1 cellular context compared by ENCODE assay signal in the genomic region with DNA sequence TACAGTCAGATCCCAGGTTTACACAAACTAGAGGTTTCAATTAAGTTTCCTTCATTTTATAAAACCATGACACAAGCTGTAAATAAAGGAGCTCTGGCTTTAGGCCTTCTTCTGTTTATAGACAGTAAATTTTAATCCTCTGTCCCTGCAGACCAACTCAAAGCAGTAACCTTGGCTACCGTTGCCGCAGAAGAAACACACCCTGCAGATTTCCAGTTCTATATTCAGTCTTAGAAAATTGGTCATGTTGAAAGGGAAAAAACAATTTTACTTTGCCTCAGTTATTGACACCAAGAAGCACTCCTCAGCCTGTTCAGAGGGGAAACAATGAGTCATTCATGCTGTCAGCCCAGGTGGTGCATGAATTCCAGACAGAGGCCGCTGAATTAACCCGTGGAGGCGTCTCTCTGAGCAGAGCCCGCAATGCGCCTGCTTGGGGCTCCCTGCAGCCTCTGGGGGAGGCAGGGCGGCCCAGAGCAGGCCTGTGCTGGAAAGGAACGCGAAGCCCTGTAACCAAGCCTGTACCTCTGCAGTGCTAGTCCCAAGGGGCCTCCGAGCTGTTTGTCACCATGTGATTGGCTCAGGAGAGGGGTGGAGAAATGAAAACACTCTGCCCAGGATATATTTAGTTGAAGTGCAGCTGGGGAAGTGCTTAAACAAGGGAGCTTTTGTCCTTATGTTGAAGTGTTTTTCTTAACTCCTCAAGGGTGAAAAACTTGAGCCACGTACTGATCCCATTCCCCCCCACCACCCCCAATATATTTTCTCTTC.
TF ChIP-seq lines count a peak whose summit lies in the region.

No MANE protein-coding gene starts in this region.

TF ChIP-seq in HEK293, 187 proteins besides CTCF, POLR2A, EP300 and RAD21 (continued from another document and continues in another):
- TF ChIP-seq, protein P1, sequence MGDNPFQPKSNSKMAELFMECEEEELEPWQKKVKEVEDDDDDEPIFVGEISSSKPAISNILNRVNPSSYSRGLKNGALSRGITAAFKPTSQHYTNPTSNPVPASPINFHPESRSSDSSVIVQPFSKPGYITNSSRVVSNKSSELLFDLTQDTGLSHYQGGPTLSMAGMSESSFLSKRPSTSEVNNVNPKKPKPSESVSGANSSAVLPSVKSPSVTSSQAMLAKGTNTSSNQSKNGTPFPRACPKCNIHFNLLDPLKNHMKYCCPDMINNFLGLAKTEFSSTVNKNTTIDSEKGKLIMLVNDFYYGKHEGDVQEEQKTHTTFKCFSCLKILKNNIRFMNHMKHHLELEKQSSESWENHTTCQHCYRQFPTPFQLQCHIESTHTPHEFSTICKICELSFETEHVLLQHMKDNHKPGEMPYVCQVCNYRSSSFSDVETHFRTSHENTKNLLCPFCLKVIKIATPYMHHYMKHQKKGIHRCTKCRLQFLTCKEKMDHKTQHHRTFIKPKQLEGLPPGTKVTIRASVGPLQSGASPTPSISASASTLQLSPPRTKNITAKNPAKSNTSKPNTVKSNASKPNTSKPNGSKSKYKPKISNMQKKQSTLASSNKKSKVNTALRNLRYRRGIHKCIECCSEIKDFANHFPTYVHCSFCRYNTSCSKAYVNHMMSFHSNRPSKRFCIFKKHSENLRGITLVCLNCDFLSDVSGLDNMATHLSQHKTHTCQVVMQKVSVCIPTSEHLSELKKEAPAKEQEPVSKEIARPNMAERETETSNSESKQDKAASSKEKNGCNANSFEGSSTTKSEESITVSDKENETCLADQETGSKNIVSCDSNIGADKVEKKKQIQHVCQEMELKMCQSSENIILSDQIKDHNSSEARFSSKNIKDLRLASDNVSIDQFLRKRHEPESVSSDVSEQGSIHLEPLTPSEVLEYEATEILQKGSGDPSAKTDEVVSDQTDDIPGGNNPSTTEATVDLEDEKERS (tag by site-specific recombination; IDR thresholded peaks at IDR 0.05) = no peak
- TF ChIP-seq ZNF394 (tag by site-specific recombination; IDR thresholded peaks at IDR 0.05; ENCODE audit: borderline replicate concordance) (peak; percentile 45; the same call in 1 of the 2 replicates), TRIM28 (IDR thresholded peaks at IDR 0.05; ENCODE audit: borderline replicate concordance, low read length) (peak; percentile 91), ZNF785 (tag by site-specific recombination; IDR thresholded peaks at IDR 0.05) (no peak), FEZF1 (tag by site-specific recombination; IDR thresholded peaks at IDR 0.05) (peak; percentile 46; the same call in 1 of the 2 replicates), ZNF112 (tag by site-specific recombination; IDR thresholded peaks at IDR 0.05) (no peak), KLF10 (tag by site-specific recombination; IDR thresholded peaks at IDR 0.05) (peak; percentile 95), ZNF175 (tag by site-specific recombination; IDR thresholded peaks at IDR 0.05) (no peak), ZNF843 (tag by site-specific recombination; IDR thresholded peaks at IDR 0.05) (peak; percentile 62; the same call in 1 of the 2 replicates), ZNF664 (tag by site-specific recombination; IDR thresholded peaks at IDR 0.05) (peak; percentile 79), ZNF10 (tag by site-specific recombination; IDR thresholded peaks at IDR 0.05) (peak; percentile 63; the same call in 1 of the 2 replicates), ZNF76 (tag by site-specific recombination; IDR thresholded peaks at IDR 0.05; ENCODE audit: borderline replicate concordance, low read depth) (peak; percentile 48; the same call in 1 of the 2 replicates), ZIC2 (tag by site-specific recombination; IDR thresholded peaks at IDR 0.05) (peak; percentile 80), ZNF335 (tag by site-specific recombination; conservative IDR thresholded peaks at IDR 0.05) (peak; percentile 80), ZNF501 (tag by site-specific recombination; IDR thresholded peaks at IDR 0.05) (peak; percentile 43; the same call in 1 of the 2 replicates), ZNF248 (tag by site-specific recombination; IDR thresholded peaks at IDR 0.05) (no peak), ZNF132 (tag by site-specific recombination; IDR thresholded peaks at IDR 0.05; ENCODE audit: borderline replicate concordance) (no peak), ZNF629 (tag by site-specific recombination; IDR thresholded peaks at IDR 0.05) (peak; percentile 82), ZNF155 (tag by site-specific recombination; IDR thresholded peaks at IDR 0.05) (no peak), ZNF426 (tag by site-specific recombination; IDR thresholded peaks at IDR 0.05) (no peak), ZXDB (tag by site-specific recombination; IDR thresholded peaks at IDR 0.05) (peak; percentile 92), ZNF404 (tag by site-specific recombination; IDR thresholded peaks at IDR 0.05) (no peak), ZNF138 (tag by site-specific recombination; IDR thresholded peaks at IDR 0.05; ENCODE audit: borderline replicate concordance) (no peak), ZNF366 (tag by site-specific recombination; conservative IDR thresholded peaks at IDR 0.05) (peak; percentile 61; the same call in 1 of the 2 replicates), ZNF624 (tag by site-specific recombination; IDR thresholded peaks at IDR 0.05) (no peak), ZBTB20 (tag by site-specific recombination; IDR thresholded peaks at IDR 0.05) (peak; percentile 63; the same call in 1 of the 2 replicates), ZNF473 (tag by site-specific recombination; IDR thresholded peaks at IDR 0.05) (no peak), ZFHX2 (tag by site-specific recombination; conservative IDR thresholded peaks at IDR 0.05) (0 out of 2 replicates have a peak, but pooled peaks have one; percentile 15), HOXA7 (CRISPR knock-in tag; IDR thresholded peaks at IDR 0.05; ENCODE audit: borderline replicate concordance) (no peak)
- TF ChIP-seq, protein P2, sequence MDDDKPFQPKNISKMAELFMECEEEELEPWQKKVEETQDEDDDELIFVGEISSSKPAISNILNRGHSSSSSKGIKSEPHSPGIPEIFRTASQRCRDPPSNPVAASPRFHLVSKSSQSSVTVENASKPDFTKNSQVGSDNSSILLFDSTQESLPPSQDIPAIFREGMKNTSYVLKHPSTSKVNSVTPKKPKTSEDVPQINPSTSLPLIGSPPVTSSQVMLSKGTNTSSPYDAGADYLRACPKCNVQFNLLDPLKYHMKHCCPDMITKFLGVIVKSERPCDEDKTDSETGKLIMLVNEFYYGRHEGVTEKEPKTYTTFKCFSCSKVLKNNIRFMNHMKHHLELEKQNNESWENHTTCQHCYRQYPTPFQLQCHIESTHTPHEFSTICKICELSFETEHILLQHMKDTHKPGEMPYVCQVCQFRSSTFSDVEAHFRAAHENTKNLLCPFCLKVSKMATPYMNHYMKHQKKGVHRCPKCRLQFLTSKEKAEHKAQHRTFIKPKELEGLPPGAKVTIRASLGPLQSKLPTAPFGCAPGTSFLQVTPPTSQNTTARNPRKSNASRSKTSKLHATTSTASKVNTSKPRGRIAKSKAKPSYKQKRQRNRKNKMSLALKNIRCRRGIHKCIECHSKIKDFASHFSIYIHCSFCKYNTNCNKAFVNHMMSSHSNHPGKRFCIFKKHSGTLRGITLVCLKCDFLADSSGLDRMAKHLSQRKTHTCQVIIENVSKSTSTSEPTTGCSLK (tag by site-specific recombination; IDR thresholded peaks at IDR 0.05) = no peak
- TF ChIP-seq, protein P3, sequence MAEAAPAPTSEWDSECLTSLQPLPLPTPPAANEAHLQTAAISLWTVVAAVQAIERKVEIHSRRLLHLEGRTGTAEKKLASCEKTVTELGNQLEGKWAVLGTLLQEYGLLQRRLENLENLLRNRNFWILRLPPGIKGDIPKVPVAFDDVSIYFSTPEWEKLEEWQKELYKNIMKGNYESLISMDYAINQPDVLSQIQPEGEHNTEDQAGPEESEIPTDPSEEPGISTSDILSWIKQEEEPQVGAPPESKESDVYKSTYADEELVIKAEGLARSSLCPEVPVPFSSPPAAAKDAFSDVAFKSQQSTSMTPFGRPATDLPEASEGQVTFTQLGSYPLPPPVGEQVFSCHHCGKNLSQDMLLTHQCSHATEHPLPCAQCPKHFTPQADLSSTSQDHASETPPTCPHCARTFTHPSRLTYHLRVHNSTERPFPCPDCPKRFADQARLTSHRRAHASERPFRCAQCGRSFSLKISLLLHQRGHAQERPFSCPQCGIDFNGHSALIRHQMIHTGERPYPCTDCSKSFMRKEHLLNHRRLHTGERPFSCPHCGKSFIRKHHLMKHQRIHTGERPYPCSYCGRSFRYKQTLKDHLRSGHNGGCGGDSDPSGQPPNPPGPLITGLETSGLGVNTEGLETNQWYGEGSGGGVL (tag by site-specific recombination; IDR thresholded peaks at IDR 0.05) = no peak
- TF ChIP-seq, protein P4, sequence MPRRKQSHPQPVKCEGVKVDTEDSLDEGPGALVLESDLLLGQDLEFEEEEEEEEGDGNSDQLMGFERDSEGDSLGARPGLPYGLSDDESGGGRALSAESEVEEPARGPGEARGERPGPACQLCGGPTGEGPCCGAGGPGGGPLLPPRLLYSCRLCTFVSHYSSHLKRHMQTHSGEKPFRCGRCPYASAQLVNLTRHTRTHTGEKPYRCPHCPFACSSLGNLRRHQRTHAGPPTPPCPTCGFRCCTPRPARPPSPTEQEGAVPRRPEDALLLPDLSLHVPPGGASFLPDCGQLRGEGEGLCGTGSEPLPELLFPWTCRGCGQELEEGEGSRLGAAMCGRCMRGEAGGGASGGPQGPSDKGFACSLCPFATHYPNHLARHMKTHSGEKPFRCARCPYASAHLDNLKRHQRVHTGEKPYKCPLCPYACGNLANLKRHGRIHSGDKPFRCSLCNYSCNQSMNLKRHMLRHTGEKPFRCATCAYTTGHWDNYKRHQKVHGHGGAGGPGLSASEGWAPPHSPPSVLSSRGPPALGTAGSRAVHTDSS (tag by site-specific recombination; IDR thresholded peaks at IDR 0.05) = no peak
- TF ChIP-seq, protein P5, sequence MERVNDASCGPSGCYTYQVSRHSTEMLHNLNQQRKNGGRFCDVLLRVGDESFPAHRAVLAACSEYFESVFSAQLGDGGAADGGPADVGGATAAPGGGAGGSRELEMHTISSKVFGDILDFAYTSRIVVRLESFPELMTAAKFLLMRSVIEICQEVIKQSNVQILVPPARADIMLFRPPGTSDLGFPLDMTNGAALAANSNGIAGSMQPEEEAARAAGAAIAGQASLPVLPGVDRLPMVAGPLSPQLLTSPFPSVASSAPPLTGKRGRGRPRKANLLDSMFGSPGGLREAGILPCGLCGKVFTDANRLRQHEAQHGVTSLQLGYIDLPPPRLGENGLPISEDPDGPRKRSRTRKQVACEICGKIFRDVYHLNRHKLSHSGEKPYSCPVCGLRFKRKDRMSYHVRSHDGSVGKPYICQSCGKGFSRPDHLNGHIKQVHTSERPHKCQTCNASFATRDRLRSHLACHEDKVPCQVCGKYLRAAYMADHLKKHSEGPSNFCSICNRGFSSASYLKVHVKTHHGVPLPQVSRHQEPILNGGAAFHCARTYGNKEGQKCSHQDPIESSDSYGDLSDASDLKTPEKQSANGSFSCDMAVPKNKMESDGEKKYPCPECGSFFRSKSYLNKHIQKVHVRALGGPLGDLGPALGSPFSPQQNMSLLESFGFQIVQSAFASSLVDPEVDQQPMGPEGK (tag by site-specific recombination; IDR thresholded peaks at IDR 0.05) = peak; percentile 93
- TF ChIP-seq, protein P6, sequence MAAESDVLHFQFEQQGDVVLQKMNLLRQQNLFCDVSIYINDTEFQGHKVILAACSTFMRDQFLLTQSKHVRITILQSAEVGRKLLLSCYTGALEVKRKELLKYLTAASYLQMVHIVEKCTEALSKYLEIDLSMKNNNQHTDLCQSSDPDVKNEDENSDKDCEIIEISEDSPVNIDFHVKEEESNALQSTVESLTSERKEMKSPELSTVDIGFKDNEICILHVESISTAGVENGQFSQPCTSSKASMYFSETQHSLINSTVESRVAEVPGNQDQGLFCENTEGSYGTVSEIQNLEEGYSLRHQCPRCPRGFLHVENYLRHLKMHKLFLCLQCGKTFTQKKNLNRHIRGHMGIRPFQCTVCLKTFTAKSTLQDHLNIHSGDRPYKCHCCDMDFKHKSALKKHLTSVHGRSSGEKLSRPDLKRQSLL (tag by site-specific recombination; IDR thresholded peaks at IDR 0.05) = peak; percentile 38; the same call in 1 of the 2 replicates
- TF ChIP-seq, protein P7, sequence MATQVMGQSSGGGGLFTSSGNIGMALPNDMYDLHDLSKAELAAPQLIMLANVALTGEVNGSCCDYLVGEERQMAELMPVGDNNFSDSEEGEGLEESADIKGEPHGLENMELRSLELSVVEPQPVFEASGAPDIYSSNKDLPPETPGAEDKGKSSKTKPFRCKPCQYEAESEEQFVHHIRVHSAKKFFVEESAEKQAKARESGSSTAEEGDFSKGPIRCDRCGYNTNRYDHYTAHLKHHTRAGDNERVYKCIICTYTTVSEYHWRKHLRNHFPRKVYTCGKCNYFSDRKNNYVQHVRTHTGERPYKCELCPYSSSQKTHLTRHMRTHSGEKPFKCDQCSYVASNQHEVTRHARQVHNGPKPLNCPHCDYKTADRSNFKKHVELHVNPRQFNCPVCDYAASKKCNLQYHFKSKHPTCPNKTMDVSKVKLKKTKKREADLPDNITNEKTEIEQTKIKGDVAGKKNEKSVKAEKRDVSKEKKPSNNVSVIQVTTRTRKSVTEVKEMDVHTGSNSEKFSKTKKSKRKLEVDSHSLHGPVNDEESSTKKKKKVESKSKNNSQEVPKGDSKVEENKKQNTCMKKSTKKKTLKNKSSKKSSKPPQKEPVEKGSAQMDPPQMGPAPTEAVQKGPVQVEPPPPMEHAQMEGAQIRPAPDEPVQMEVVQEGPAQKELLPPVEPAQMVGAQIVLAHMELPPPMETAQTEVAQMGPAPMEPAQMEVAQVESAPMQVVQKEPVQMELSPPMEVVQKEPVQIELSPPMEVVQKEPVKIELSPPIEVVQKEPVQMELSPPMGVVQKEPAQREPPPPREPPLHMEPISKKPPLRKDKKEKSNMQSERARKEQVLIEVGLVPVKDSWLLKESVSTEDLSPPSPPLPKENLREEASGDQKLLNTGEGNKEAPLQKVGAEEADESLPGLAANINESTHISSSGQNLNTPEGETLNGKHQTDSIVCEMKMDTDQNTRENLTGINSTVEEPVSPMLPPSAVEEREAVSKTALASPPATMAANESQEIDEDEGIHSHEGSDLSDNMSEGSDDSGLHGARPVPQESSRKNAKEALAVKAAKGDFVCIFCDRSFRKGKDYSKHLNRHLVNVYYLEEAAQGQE (tag by site-specific recombination; IDR thresholded peaks at IDR 0.05) = no peak
- TF ChIP-seq, protein P8, sequence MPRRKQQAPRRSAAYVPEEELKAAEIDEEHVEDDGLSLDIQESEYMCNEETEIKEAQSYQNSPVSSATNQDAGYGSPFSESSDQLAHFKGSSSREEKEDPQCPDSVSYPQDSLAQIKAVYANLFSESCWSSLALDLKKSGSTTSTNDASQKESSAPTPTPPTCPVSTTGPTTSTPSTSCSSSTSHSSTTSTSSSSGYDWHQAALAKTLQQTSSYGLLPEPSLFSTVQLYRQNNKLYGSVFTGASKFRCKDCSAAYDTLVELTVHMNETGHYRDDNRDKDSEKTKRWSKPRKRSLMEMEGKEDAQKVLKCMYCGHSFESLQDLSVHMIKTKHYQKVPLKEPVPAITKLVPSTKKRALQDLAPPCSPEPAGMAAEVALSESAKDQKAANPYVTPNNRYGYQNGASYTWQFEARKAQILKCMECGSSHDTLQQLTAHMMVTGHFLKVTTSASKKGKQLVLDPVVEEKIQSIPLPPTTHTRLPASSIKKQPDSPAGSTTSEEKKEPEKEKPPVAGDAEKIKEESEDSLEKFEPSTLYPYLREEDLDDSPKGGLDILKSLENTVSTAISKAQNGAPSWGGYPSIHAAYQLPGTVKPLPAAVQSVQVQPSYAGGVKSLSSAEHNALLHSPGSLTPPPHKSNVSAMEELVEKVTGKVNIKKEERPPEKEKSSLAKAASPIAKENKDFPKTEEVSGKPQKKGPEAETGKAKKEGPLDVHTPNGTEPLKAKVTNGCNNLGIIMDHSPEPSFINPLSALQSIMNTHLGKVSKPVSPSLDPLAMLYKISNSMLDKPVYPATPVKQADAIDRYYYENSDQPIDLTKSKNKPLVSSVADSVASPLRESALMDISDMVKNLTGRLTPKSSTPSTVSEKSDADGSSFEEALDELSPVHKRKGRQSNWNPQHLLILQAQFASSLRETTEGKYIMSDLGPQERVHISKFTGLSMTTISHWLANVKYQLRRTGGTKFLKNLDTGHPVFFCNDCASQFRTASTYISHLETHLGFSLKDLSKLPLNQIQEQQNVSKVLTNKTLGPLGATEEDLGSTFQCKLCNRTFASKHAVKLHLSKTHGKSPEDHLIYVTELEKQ (tag by site-specific recombination; IDR thresholded peaks at IDR 0.05; ENCODE audit: borderline replicate concordance) = no peak; the same call in 1 of the 2 replicates
